Comparison of ENCODE assay signal across 23 cellular contexts in genomic region chr2:135009339-135009738, GRCh38. TPM values are rescaled to one million over a fixed set of nuclear protein-coding genes. Genes with fewer than 3 reads are reported as not detected.
"Had no signal": no experiment of that assay in that cellular context is flagged by ENCODE, and none has a peak within 500 bp of the region (broad histone marks: within the 10 kb centered on the region; RNA-seq: fewer than 3 reads in every experiment).

No MANE protein-coding gene starts in this region.

- H3K36me3 ChIP-seq: MG63, SJCRH30 had no signal

- H3K4me1 ChIP-seq: SJCRH30 had no signal

- H3K27ac ChIP-seq: SJCRH30 had no signal

- H3K4me3 ChIP-seq: MG63, SJCRH30 had no signal

- H3K9me3 Mint-ChIP-seq: IgD-negative memory B cell had no signal

- H3K9me3 ChIP-seq: MG63, SJCRH30 had no signal

- H3K4me3 Mint-ChIP-seq: IgD-negative memory B cell had no signal

- H3K27me3 ChIP-seq: MG63, SJCRH30 had no signal

- H3K27ac Mint-ChIP-seq: IgD-negative memory B cell had no signal

- ATAC-seq: Panc1, PC-3, Right ventricle myocardium inferior, SK-N-SH treated with all-trans-retinoic acid at 6 μM for 48 hours had no signal

- DNase-seq: KBM-7, MG63, NCI-H1092 treated with DMSO at 0.1 percent for 48 hours, NCI-H1436, NCI-H187, NCI-H2029, NCI-H2081 treated with DMSO at 0.1 percent for 48 hours, NCI-H2171, NCI-H226, NCI-H446, NCI-H510A, NCI-H524 treated with DMSO at 0.1 percent for 48 hours, NCI-H69, NCI-H774, PC-3, SHP77 treated with DMSO at 0.1 percent for 48 hours, SJCRH30 had no signal

RNA-seq across cellular contexts. Expression of gene MAP3K19, which starts 37.9 kb away (rescaled TPM):
- total RNA-seq: HT-29, LHCN-M2, PC-3, Right ventricle myocardium inferior, SJCRH30 had no signal
- polyA plus RNA-seq: IgD-negative memory B cell had no signal
